30 cellular contexts compared by ENCODE assay signal in genomic region chr19:48915757-48916156, GRCh38. TPM values are rescaled to one million over a fixed set of nuclear protein-coding genes. Genes with fewer than 3 reads are reported as not detected.
DNase-seq lines count a peak whose midpoint lies in the region; ATAC-seq and TF ChIP-seq lines count a peak whose summit lies in the region.
"Had no signal": no experiment of that assay in that cellular context is flagged by ENCODE, and none has a peak within 500 bp of the region (broad histone marks: within the 10 kb centered on the region; RNA-seq: fewer than 3 reads in every experiment).

No MANE protein-coding gene starts in this region.

- no peak overlapping the region for H3K4me3 ChIP-seq in lower lobe of right lung
- H3K4me3 ChIP-seq: esophagus squamous epithelium, HAP-1, PC-9, sigmoid colon, thyroid gland had no signal

- no peaks in the 10 kb centered on the region for H3K9me3 Mint-ChIP-seq in activated naive CD8-positive, alpha-beta T cell treated with anti-CD3 and anti-CD28 coated beads for 36 hours
- H3K9me3 Mint-ChIP-seq: activated CD8-positive, alpha-beta T cell treated with anti-CD3 and anti-CD28 coated beads for 36 hours; activated naive CD4-positive, alpha-beta T cell treated with anti-CD3 and anti-CD28 coated beads, Interleukin-2, amount 50 U/mL, for 72 hours; activated T-helper 17 cell treated with anti-CD3 and anti-CD28 coated beads, Interleukin-2, amount 50 U/mL, for 72 hours; CD8-positive, alpha-beta T cell; naive thymus-derived CD4-positive, alpha-beta T cell; T-helper 1 cell treated with Interleukin-12 subunit alpha and Interleukin-12 subunit beta and Interleukin-4 antibody, amounts not matched to agents 30 μg/mL and 1 μg/mL, for 36 hours had no signal

- peaks cover 100% of the 10 kb centered on the region for H3K36me3 ChIP-seq in lower lobe of right lung

- H3K36me3 Mint-ChIP-seq in activated naive CD8-positive, alpha-beta T cell treated with anti-CD3 and anti-CD28 coated beads for 36 hours, result peaks cover 33% of the 10 kb centered on the region

- no peak for TF ChIP-seq CTCF in lower lobe of right lung (IDR thresholded peaks at IDR 0.05)

- H3K4me1 ChIP-seq in lower lobe of right lung, result no peaks in the 10 kb centered on the region
- H3K4me1 ChIP-seq: BE2C, esophagus squamous epithelium, foreskin keratinocyte, HAP-1, sigmoid colon, thyroid gland had no signal

- no peaks in the 10 kb centered on the region for H3K27me3 ChIP-seq in lower lobe of right lung (ENCODE audit: low read depth)
- H3K27me3 ChIP-seq: BE2C, esophagus squamous epithelium, foreskin keratinocyte, sigmoid colon, thyroid gland had no signal

- no peak overlapping the region for H3K27ac ChIP-seq in lower lobe of right lung
- H3K27ac ChIP-seq: esophagus squamous epithelium, foreskin keratinocyte, PC-9, sigmoid colon, thyroid gland had no signal

- no peaks in the 10 kb centered on the region for H3K27me3 Mint-ChIP-seq in activated naive CD8-positive, alpha-beta T cell treated with anti-CD3 and anti-CD28 coated beads for 36 hours
- H3K27me3 Mint-ChIP-seq: activated CD8-positive, alpha-beta T cell treated with anti-CD3 and anti-CD28 coated beads for 36 hours; activated T-helper 17 cell treated with anti-CD3 and anti-CD28 coated beads, Interleukin-2, amount 50 U/mL, for 72 hours; naive thymus-derived CD4-positive, alpha-beta T cell had no signal

- intact Hi-C loops in lower lobe of right lung (cut with DNase I), result no loop called here

- no peaks in the 10 kb centered on the region for H3K9me3 ChIP-seq in lower lobe of right lung
- H3K9me3 ChIP-seq: BE2C, esophagus squamous epithelium, HAP-1, sigmoid colon, thyroid gland had no signal

- H3K4me3 Mint-ChIP-seq in activated naive CD8-positive, alpha-beta T cell treated with anti-CD3 and anti-CD28 coated beads for 36 hours, result no peak overlapping the region
- H3K4me3 Mint-ChIP-seq: activated CD8-positive, alpha-beta T cell treated with anti-CD3 and anti-CD28 coated beads for 36 hours; activated T-helper 17 cell treated with anti-CD3 and anti-CD28 coated beads, Interleukin-2, amount 50 U/mL, for 72 hours; CD8-positive, alpha-beta T cell; naive thymus-derived CD4-positive, alpha-beta T cell; T-helper 1 cell treated with Interleukin-12 subunit alpha and Interleukin-12 subunit beta and Interleukin-4 antibody, amounts not matched to agents 30 μg/mL and 1 μg/mL, for 36 hours had no signal

- ATAC-seq in lower lobe of right lung, result peak; percentile 80 to 90
- ATAC-seq in HG03175 (IDR thresholded peaks at IDR 0.05; ENCODE audit: unreplicated experiment), result no peak
- ATAC-seq: activated CD8-positive, alpha-beta T cell treated with anti-CD3 and anti-CD28 coated beads for 36 hours; activated naive CD4-positive, alpha-beta T cell treated with anti-CD3 and anti-CD28 coated beads, Interleukin-2, amount 50 U/mL, for 72 hours; activated T-helper 17 cell treated with anti-CD3 and anti-CD28 coated beads, Interleukin-2, amount 50 U/mL, for 72 hours; CD8-positive, alpha-beta T cell; foreskin keratinocyte; naive thymus-derived CD4-positive, alpha-beta T cell; SK-N-SH treated with all-trans-retinoic acid at 6 μM for 48 hours had no signal

- DNase-seq in DMS53 (lab: John Stamatoyannopoulos, UW) (peak; percentile 96), NCI-H187 treated with DMSO at 0.1 percent for 48 hours (lab: John Stamatoyannopoulos, UW) (peak; percentile 98), NCI-H345 treated with DMSO at 0.1 percent for 48 hours (lab: John Stamatoyannopoulos, UW; ENCODE audit: unreplicated experiment) (peak; percentile 76), lower lobe of right lung (no peak), midbrain (lab: John Stamatoyannopoulos, UW) (no peak)
- DNase-seq in activated naive CD8-positive, alpha-beta T cell treated with anti-CD3 and anti-CD28 coated beads for 36 hours, result no peak
- DNase-seq: activated CD8-positive, alpha-beta T cell treated with anti-CD3 and anti-CD28 coated beads for 36 hours; BE2C; CD8-positive, alpha-beta T cell; esophagus squamous epithelium; foreskin keratinocyte; head of caudate nucleus; naive thymus-derived CD4-positive, alpha-beta T cell; NCI-H1694 treated with DMSO at 0.1 percent for 48 hours; PC-9; sigmoid colon; stimulated activated CD4-positive, alpha-beta T cell treated with anti-CD3 and anti-CD28 coated beads, Interleukin-12 subunit alpha, Interleukin-12 subunit beta, amount 100 ng/mL, for 4 hours; stimulated activated CD4-positive, alpha-beta T cell treated with anti-CD3 and anti-CD28 coated beads, Interleukin-2, amount 100 ng/mL, for 48 hours; thyroid gland had no signal

- no peak overlapping the region for H3K27ac Mint-ChIP-seq in activated naive CD8-positive, alpha-beta T cell treated with anti-CD3 and anti-CD28 coated beads for 36 hours
- H3K27ac Mint-ChIP-seq: activated CD8-positive, alpha-beta T cell treated with anti-CD3 and anti-CD28 coated beads for 36 hours; activated T-helper 17 cell treated with anti-CD3 and anti-CD28 coated beads, Interleukin-2, amount 50 U/mL, for 72 hours; CD8-positive, alpha-beta T cell; T-helper 1 cell treated with Interleukin-12 subunit alpha and Interleukin-12 subunit beta and Interleukin-4 antibody, amounts not matched to agents 30 μg/mL and 1 μg/mL, for 36 hours had no signal

- H3K4me1 Mint-ChIP-seq in activated naive CD8-positive, alpha-beta T cell treated with anti-CD3 and anti-CD28 coated beads for 36 hours, result no peaks in the 10 kb centered on the region

RNA-seq across cellular contexts. Expression of gene NUCB1, which starts 15.6 kb away (rescaled TPM):
- total RNA-seq in lower lobe of right lung, result 310 TPM
- 10 to 100 TPM; 90.6 to 91.7 TPM for total RNA-seq in activated naive CD8-positive, alpha-beta T cell treated with anti-CD3 and anti-CD28 coated beads for 36 hours

RNA-seq across cellular contexts. Expression of gene TULP2, which starts 17.2 kb away (rescaled TPM):
- total RNA-seq in lower lobe of right lung, result not detected
- under 1 TPM; 0.12 to 0.16 TPM for total RNA-seq in activated naive CD8-positive, alpha-beta T cell treated with anti-CD3 and anti-CD28 coated beads for 36 hours
- total RNA-seq: activated T-helper 17 cell treated with anti-CD3 and anti-CD28 coated beads, Interleukin-2, amount 50 U/mL, for 72 hours; CD8-positive, alpha-beta T cell; chondrocyte; esophagus squamous epithelium; foreskin keratinocyte; LHCN-M2; lower leg skin; naive thymus-derived CD4-positive, alpha-beta T cell; NCI-H460; PC-9 had no signal

RNA-seq across cellular contexts. Expression of gene DHDH, which starts 17.7 kb away (rescaled TPM):
- total RNA-seq in lower lobe of right lung, result 1.9 TPM
- 1 to 10 TPM in 1 of 2 experiments, under 1 TPM in 1; 0.74 to 1.1 TPM for total RNA-seq in activated naive CD8-positive, alpha-beta T cell treated with anti-CD3 and anti-CD28 coated beads for 36 hours
- total RNA-seq: chondrocyte, LHCN-M2, lower leg skin, NCI-H460, pulmonary artery endothelial cell, sigmoid colon, thyroid gland had no signal

RNA-seq across cellular contexts. Expression of gene BAX, which starts 38.9 kb away (rescaled TPM):
- total RNA-seq in lower lobe of right lung, result 142 TPM
- total RNA-seq in activated naive CD8-positive, alpha-beta T cell treated with anti-CD3 and anti-CD28 coated beads for 36 hours, result 100 to 1,000 TPM; 191 TPM

RNA-seq across cellular contexts. Expression of gene PPP1R15A, which starts 43.5 kb away (rescaled TPM):
- 80.4 TPM for total RNA-seq in lower lobe of right lung
- 10 to 100 TPM; 60.8 to 65.4 TPM for total RNA-seq in activated naive CD8-positive, alpha-beta T cell treated with anti-CD3 and anti-CD28 coated beads for 36 hours

Comparison
In these comparisons a context has a peak if more than half of its experiments do, and no peak if none do; other contexts are left out.
1. DNase-seq: peak in DMS53 (single experiment), NCI-H187 treated with DMSO at 0.1 percent for 48 hours (single experiment) and NCI-H345 treated with DMSO at 0.1 percent for 48 hours (single experiment); none in lower lobe of right lung (single experiment), midbrain (single experiment) and activated naive CD8-positive, alpha-beta T cell treated with anti-CD3 and anti-CD28 coated beads for 36 hours (single experiment).